ENCODE assay signal across 15 cellular contexts in genomic region chr7:8386926-8387550, GRCh38. TPM values are rescaled to one million over a fixed set of nuclear protein-coding genes. Genes with fewer than 3 reads are reported as not detected.
DNase-seq lines count a peak whose midpoint lies in the region; ATAC-seq, FAIRE-seq and TF ChIP-seq lines count a peak whose summit lies in the region.
"Had no signal": no experiment of that assay in that cellular context is flagged by ENCODE, and none has a peak within 500 bp of the region (broad histone marks: within the 10 kb centered on the region; RNA-seq: fewer than 3 reads in every experiment).

No MANE protein-coding gene starts in this region.

- CTCF ChIA-PET in OCI-LY7 (lab: Charles Lee; ENCODE audit: unreplicated experiment): no interaction called here

- H3K9me2 ChIP-seq in OCI-LY7 (ENCODE audit: insufficient read depth, low read length): no peaks in the 10 kb centered on the region

- H4K20me1 ChIP-seq in OCI-LY7 (ENCODE audit: insufficient read depth, low read length): no peaks in the 10 kb centered on the region

- ATAC-seq in GM18861 (IDR thresholded peaks at IDR 0.05; ENCODE audit: unreplicated experiment): peak; percentile 83
- ATAC-seq in GM21526 (IDR thresholded peaks at IDR 0.05; ENCODE audit: low FRiP score, unreplicated experiment): peak; percentile 88
- ATAC-seq in HG03135 (IDR thresholded peaks at IDR 0.05; ENCODE audit: unreplicated experiment): peak; percentile 76

- no peak overlapping the region for H2AFZ ChIP-seq in OCI-LY7 (ENCODE audit: low read length)

- no peaks in the 10 kb centered on the region for H3K4me1 ChIP-seq in OCI-LY7 (ENCODE audit: insufficient read depth, low read length, poor library complexity, severe bottlenecking)

- H3K9me3 ChIP-seq in OCI-LY7 (ENCODE audit: low read length): no peaks in the 10 kb centered on the region

- H3K4me3 ChIP-seq in OCI-LY7 (ENCODE audit: low read depth, low read length, poor library complexity, severe bottlenecking): no peak overlapping the region

- H3K79me2 ChIP-seq in OCI-LY7 (ENCODE audit: insufficient read depth, low read depth, low read length): no peaks in the 10 kb centered on the region

- DNase-seq in caudate nucleus (lab: John Stamatoyannopoulos, UW) (no peak), middle frontal gyrus (ENCODE audit: extremely low spot score, low spot score) (no peak), RCC 7860 (ENCODE audit: low spot score) (no peak), OCI-LY7 (ENCODE audit: low spot score) (no peak)
- no peak for DNase-seq in stimulated activated CD4-positive, alpha-beta T cell treated with anti-CD3 and anti-CD28 coated beads, Interleukin-4, amount 100 ng/mL, for 24 hours
- DNase-seq: activated CD4-positive, alpha-beta T cell treated with anti-CD3 and anti-CD28 coated beads, Interleukin-2, amount 50 U/mL, for 48 hours; brain microvascular endothelial cell; MV-4-11; stimulated activated naive CD4-positive, alpha-beta T cell treated with Interleukin-2 at 50 U/mL for 16 hours had no signal

- FAIRE-seq in RCC 7860 (lab: Jason Lieb, UNC): no peak

- no TSS peak for BruUV-seq in OCI-LY7 (replicated peaks; lab: Mats Ljungman, UMichigan)

- H3K4me2 ChIP-seq in OCI-LY7 (ENCODE audit: low read length): no peak overlapping the region

- POLR2A ChIA-PET in OCI-LY7 (lab: Charles Lee): no interaction called here

- no peaks in the 10 kb centered on the region for H3K36me3 ChIP-seq in OCI-LY7 (ENCODE audit: insufficient read depth, low read length)
- H3K36me3 ChIP-seq: brain microvascular endothelial cell had no signal

- TF ChIP-seq CTCF in OCI-LY7 (conservative IDR thresholded peaks at IDR 0.05; ENCODE audit: low read length): no peak

- H3K27ac ChIP-seq in caudate nucleus (ENCODE audit: low read depth, low read length): peak overlapping the region; percentile 73
- no peak overlapping the region for H3K27ac ChIP-seq in OCI-LY7 (ENCODE audit: low read depth, low read length, poor library complexity, severe bottlenecking)
- H3K27ac ChIP-seq: brain microvascular endothelial cell had no signal

- intact Hi-C loops in OCI-LY7 (cut with micrococcal nuclease; ENCODE audit: unreplicated experiment): no loop called here

RNA-seq across cellular contexts. Expression of gene NXPH1, which starts 46.4 kb away (rescaled TPM):
- total RNA-seq in OCI-LY7 (2014; rRNA removed; shearing (Covaris generic)): not detected in 2 replicates
- total RNA-seq in OCI-LY7 (2022): not detected in 2 replicates
- total RNA-seq: glomerular endothelial cell, mesenteric fat pad, skeletal muscle tissue had no signal
